8 cellular contexts compared by ENCODE assay signal in genomic region chr5:151238303-151238741, GRCh38. TPM values are rescaled to one million over a fixed set of nuclear protein-coding genes. Genes with fewer than 3 reads are reported as not detected.
DNase-seq lines count a peak whose midpoint lies in the region; ATAC-seq, FAIRE-seq and TF ChIP-seq lines count a peak whose summit lies in the region.
"Had no signal": no experiment of that assay in that cellular context is flagged by ENCODE, and none has a peak within 500 bp of the region (broad histone marks: within the 10 kb centered on the region; RNA-seq: fewer than 3 reads in every experiment).

No MANE protein-coding gene starts in this region.

- peak overlapping the region; percentile 65 for H3K4me3 ChIP-seq in thoracic aorta

- TF ChIP-seq CTCF in glutamatergic neuron (IDR thresholded peaks at IDR 0.05; ENCODE audit: partially characterized antibody, unreplicated experiment), result no peak
- TF ChIP-seq CTCF in thoracic aorta (IDR thresholded peaks at IDR 0.05), result no peak

- no peaks in the 10 kb centered on the region for H3K9me3 Mint-ChIP-seq in glutamatergic neuron (ENCODE audit: unreplicated experiment)

- DNase-seq in GM19239 (ENCODE audit: insufficient read length, low spot score) (no peak), glutamatergic neuron (peak; percentile 17), thoracic aorta (ENCODE audit: low spot score) (no peak), Ammon's horn (ENCODE audit: low spot score) (no peak), NCI-H1694 treated with DMSO at 0.1 percent for 48 hours (lab: John Stamatoyannopoulos, UW) (no peak)
- DNase-seq in activated effector memory CD4-positive, alpha-beta T cell treated with anti-CD3 and anti-CD28 coated beads, Interleukin-2, amount 50 U/mL, for 16 hours, result no peak

- H3K9me3 ChIP-seq in thoracic aorta, result no peaks in the 10 kb centered on the region

- H3K4me3 Mint-ChIP-seq in glutamatergic neuron (ENCODE audit: unreplicated experiment), result peak overlapping the region; percentile 32

- H3K27me3 Mint-ChIP-seq in glutamatergic neuron (ENCODE audit: unreplicated experiment), result no peaks in the 10 kb centered on the region

- peak; percentile 83 for FAIRE-seq in GM19239 (lab: Jason Lieb, UNC)

- H3K36me3 Mint-ChIP-seq in glutamatergic neuron (ENCODE audit: unreplicated experiment), result peaks cover 4% of the 10 kb centered on the region

- H3K27ac ChIP-seq in thoracic aorta, result peak overlapping the region; percentile 73 to 78
- H3K27ac ChIP-seq: VCaP had no signal

- ATAC-seq in HG03139 (IDR thresholded peaks at IDR 0.05; ENCODE audit: unreplicated experiment) (peak; percentile 38), thoracic aorta (ENCODE audit: insufficient number of reproducible peaks, low FRiP score, low read depth) (no peak)

- peaks cover 6% of the 10 kb centered on the region for H3K4me1 Mint-ChIP-seq in glutamatergic neuron (ENCODE audit: low read depth, unreplicated experiment)

- peak overlapping the region; percentile 19 for H3K27ac Mint-ChIP-seq in glutamatergic neuron (ENCODE audit: unreplicated experiment)

- H3K27me3 ChIP-seq in thoracic aorta (replicated peaks; ENCODE audit: insufficient read depth), result no peaks in the 10 kb centered on the region

- H3K36me3 ChIP-seq in thoracic aorta, result no peaks in the 10 kb centered on the region

- peaks cover 0 to 20% of the 10 kb centered on the region in 2 donors for H3K4me1 ChIP-seq in thoracic aorta (ENCODE audit: control insufficient read depth in 1 of 2, low read depth in 2 of 2)

RNA-seq across cellular contexts. Expression of gene CCDC69, which starts 14.4 kb away (rescaled TPM):
- total RNA-seq in glutamatergic neuron (ENCODE audit: unreplicated experiment) (2.0 TPM), thoracic aorta (10 to 100 TPM; 39.1 to 75.3 TPM)

RNA-seq across cellular contexts. Expression of gene GM2A, which starts 14.7 kb away (rescaled TPM):
- 13.7 TPM for total RNA-seq in glutamatergic neuron (ENCODE audit: unreplicated experiment)
- 10 to 100 TPM; 26.1 to 32.1 TPM for total RNA-seq in thoracic aorta

Comparison
In these comparisons a context has a peak if more than half of its experiments do, and no peak if none do; other contexts are left out.
1. RNA of gene CCDC69, which starts 14.4 kb away (total RNA-seq): 39.1 to 75.3 TPM in thoracic aorta; 2.0 TPM in glutamatergic neuron (single experiment); every median in the first group is over 10 times any median in the second.